14 cellular contexts compared by ENCODE assay signal in genomic region chr14:83594874-83595273, GRCh38.
DNase-seq lines count a peak whose midpoint lies in the region; ATAC-seq and TF ChIP-seq lines count a peak whose summit lies in the region.
"Had no signal": no experiment of that assay in that cellular context is flagged by ENCODE, and none has a peak within 500 bp of the region (broad histone marks: within the 10 kb centered on the region; RNA-seq: fewer than 3 reads in every experiment).

No MANE protein-coding gene starts in this region.

- H3K14ac ChIP-seq in trophoblast cell (ENCODE audit: low read length): no peak overlapping the region
- no peak overlapping the region for H3K14ac ChIP-seq in neuronal stem cell (ENCODE audit: low read length)

- H3K79me2 ChIP-seq in trophoblast cell (ENCODE audit: control insufficient read depth, insufficient read depth, low read length, poor library complexity): no peaks in the 10 kb centered on the region
- H3K79me2 ChIP-seq in MM.1S (ENCODE audit: low read length): no peaks in the 10 kb centered on the region

- H4K91ac ChIP-seq in trophoblast cell (ENCODE audit: low read depth, low read length) (no peak overlapping the region), neuronal stem cell (ENCODE audit: low read depth, low read length, poor library complexity) (no peak overlapping the region)

- H3K27ac ChIP-seq in trophoblast cell (ENCODE audit: low read depth, low read length): no peak overlapping the region
- no peak overlapping the region for H3K27ac ChIP-seq in MM.1S (ENCODE audit: low read length)
- H3K27ac ChIP-seq in neuronal stem cell (replicated peaks; ENCODE audit: low read length): no peak overlapping the region
- H3K27ac ChIP-seq: BLaER1 treated with 17β-estradiol and CSF1 and Interleukin-3, amounts not matched to agents 10 nM and 100 nM had no signal

- no peak overlapping the region for H2BK120ac ChIP-seq in trophoblast cell (ENCODE audit: insufficient read depth, low read length, poor library complexity)
- no peak overlapping the region for H2BK120ac ChIP-seq in neuronal stem cell (ENCODE audit: low read depth, low read length)

- WGBS in trophoblast cell (ENCODE audit: extremely low coverage, insufficient coverage, insufficient read length): no CpG with 5 or more reads among the region's 13 CpGs
- no CpG with 5 or more reads among the region's 13 CpGs for WGBS in neuronal stem cell (ENCODE audit: extremely low coverage in 2 of 2, insufficient read length in 2 of 2, insufficient replicate concordance in 1 of 2), 2 donors

- H2BK5ac ChIP-seq in trophoblast cell (ENCODE audit: low read depth, low read length, poor library complexity) (no peak overlapping the region), neuronal stem cell (ENCODE audit: low read length) (no peak overlapping the region)

- H4K20me1 ChIP-seq in MM.1S (ENCODE audit: insufficient read depth, low read length): no peaks in the 10 kb centered on the region
- H4K20me1 ChIP-seq: BLaER1 treated with 17β-estradiol and CSF1 and Interleukin-3, amounts not matched to agents 10 nM and 100 nM had no signal

- ATAC-seq in GM19023 (IDR thresholded peaks at IDR 0.05; ENCODE audit: unreplicated experiment): no peak
- ATAC-seq: CD8-positive, alpha-beta T cell; HCT116 had no signal

- H3K4me3 ChIP-seq in H7 (ENCODE audit: insufficient read depth, low read depth, low read length) (peak overlapping the region; percentile 9; the same call in 1 of the 2 replicates), trophoblast cell (ENCODE audit: low read depth, low read length) (no peak overlapping the region), MM.1S (ENCODE audit: low read length) (no peak overlapping the region), neuronal stem cell (ENCODE audit: low read length in 2 of 2) (no peak overlapping the region)
- H3K4me3 ChIP-seq: BLaER1 treated with 17β-estradiol and CSF1 and Interleukin-3, amounts not matched to agents 10 nM and 100 nM had no signal

- H3K36me3 ChIP-seq in H7 (replicated peaks; ENCODE audit: control insufficient read depth, insufficient read depth, low read length) (no peaks in the 10 kb centered on the region), trophoblast cell (ENCODE audit: control insufficient read depth in 1 of 2, insufficient read depth in 2 of 2, low read length in 2 of 2) (no peaks in the 10 kb centered on the region), MM.1S (replicated peaks; ENCODE audit: insufficient read depth, low read length) (no peaks in the 10 kb centered on the region), neuronal stem cell (replicated peaks in 1 of 2; ENCODE audit: control insufficient read depth in 2 of 2, insufficient read depth in 2 of 2, low read length in 2 of 2) (no peaks in the 10 kb centered on the region)
- H3K36me3 ChIP-seq: BLaER1 treated with 17β-estradiol and CSF1 and Interleukin-3, amounts not matched to agents 10 nM and 100 nM had no signal

- H4K12ac ChIP-seq in trophoblast cell (ENCODE audit: low read depth, low read length): no peak overlapping the region

- H3K4me1 ChIP-seq in trophoblast cell (ENCODE audit: control insufficient read depth in 1 of 2, insufficient read depth in 2 of 2, low read length in 2 of 2) (no peaks in the 10 kb centered on the region), MM.1S (ENCODE audit: low read length) (no peaks in the 10 kb centered on the region), neuronal stem cell (ENCODE audit: control insufficient read depth in 2 of 2, insufficient read depth in 1 of 2, low read depth in 1 of 2, low read length in 2 of 2) (no peaks in the 10 kb centered on the region)
- H3K4me1 ChIP-seq: BLaER1 treated with 17β-estradiol and CSF1 and Interleukin-3, amounts not matched to agents 10 nM and 100 nM had no signal

- no peaks in the 10 kb centered on the region for H3K9me3 ChIP-seq in trophoblast cell (ENCODE audit: insufficient read depth, low read depth, low read length)
- no peaks in the 10 kb centered on the region for H3K9me3 ChIP-seq in MM.1S (replicated peaks; ENCODE audit: insufficient read depth, low read length)
- H3K9me3 ChIP-seq in neuronal stem cell (replicated peaks in 1 of 2; ENCODE audit: control insufficient read depth in 2 of 2, insufficient read depth in 1 of 2, low read depth in 1 of 2, low read length in 2 of 2): no peaks in the 10 kb centered on the region

- H2BK12ac ChIP-seq in trophoblast cell (ENCODE audit: low read length) (peak overlapping the region; percentile 16), neuronal stem cell (ENCODE audit: low read length) (no peak overlapping the region)

- DNase-seq in H7 (no peak), ecto neural progenitor cell (ENCODE audit: low spot score) (peak; percentile 42), iPS DF 19.7 (ENCODE audit: low read depth, low spot score) (peak; percentile 3), trophoblast cell (no peak), MM.1S (no peak), neuronal stem cell (ENCODE audit: low spot score) (no peak)
- DNase-seq: Calu3; CD8-positive, alpha-beta T cell; DMS79 treated with DMSO at 0.1 percent for 48 hours; GF-D8; HFFc6 had no signal

- H3K27me3 ChIP-seq in H7 (ENCODE audit: control insufficient read depth, insufficient read depth, low read length) (no peaks in the 10 kb centered on the region), trophoblast cell (ENCODE audit: insufficient read depth, low read length) (no peaks in the 10 kb centered on the region), MM.1S (replicated peaks; ENCODE audit: insufficient read depth, low read length) (no peaks in the 10 kb centered on the region), neuronal stem cell (ENCODE audit: control insufficient read depth in 3 of 3, insufficient read depth in 3 of 3, low read depth in 1 of 3, low read length in 3 of 3) (no peaks in the 10 kb centered on the region)
- H3K27me3 ChIP-seq: BLaER1 treated with 17β-estradiol and CSF1 and Interleukin-3, amounts not matched to agents 10 nM and 100 nM had no signal

- no peak for TF ChIP-seq CTCF in MM.1S (IDR thresholded peaks at IDR 0.05; ENCODE audit: low read length)

- H3K4ac ChIP-seq in trophoblast cell (ENCODE audit: low read depth, low read length): no peak overlapping the region
- no peak overlapping the region for H3K4ac ChIP-seq in neuronal stem cell (ENCODE audit: low read length)

- H3K4me2 ChIP-seq in trophoblast cell (ENCODE audit: low read length): no peak overlapping the region
- no peak overlapping the region for H3K4me2 ChIP-seq in MM.1S (ENCODE audit: low read depth, low read length)
- H3K4me2 ChIP-seq in neuronal stem cell (ENCODE audit: insufficient read depth, low read length, poor library complexity, severe bottlenecking): no peak overlapping the region
- H3K4me2 ChIP-seq: BLaER1 treated with 17β-estradiol and CSF1 and Interleukin-3, amounts not matched to agents 10 nM and 100 nM had no signal

- H3K18ac ChIP-seq in trophoblast cell (ENCODE audit: low read length) (no peak overlapping the region), neuronal stem cell (ENCODE audit: low read length) (no peak overlapping the region)

- no peak overlapping the region for H3K9ac ChIP-seq in trophoblast cell (ENCODE audit: low read length)
- no peak overlapping the region for H3K9ac ChIP-seq in MM.1S (ENCODE audit: low read length)
- no peak overlapping the region for H3K9ac ChIP-seq in neuronal stem cell (ENCODE audit: low read depth, low read length, poor library complexity)
- H3K9ac ChIP-seq: BLaER1 treated with 17β-estradiol and CSF1 and Interleukin-3, amounts not matched to agents 10 nM and 100 nM had no signal

- no peak overlapping the region for H2BK15ac ChIP-seq in neuronal stem cell (ENCODE audit: low read length)

- H3K23ac ChIP-seq in trophoblast cell (ENCODE audit: low read length) (no peak overlapping the region), neuronal stem cell (ENCODE audit: low read depth, low read length, poor library complexity) (no peak overlapping the region)

- H3F3A ChIP-seq in MM.1S (ENCODE audit: insufficient read depth, low read length): no peaks in the 10 kb centered on the region

- H3K9me2 ChIP-seq in MM.1S (replicated peaks; ENCODE audit: insufficient read depth, low read length): no peaks in the 10 kb centered on the region

- H2AK5ac ChIP-seq in trophoblast cell (ENCODE audit: low read length): no peak overlapping the region
- H2AK5ac ChIP-seq in neuronal stem cell (ENCODE audit: low read depth, low read length): no peak overlapping the region

- peak overlapping the region; percentile 67 for H2AFZ ChIP-seq in trophoblast cell (ENCODE audit: insufficient read depth, low read length, poor library complexity)
- H2AFZ ChIP-seq in MM.1S (ENCODE audit: low read length): no peak overlapping the region
- H2AFZ ChIP-seq in neuronal stem cell (ENCODE audit: low read length): no peak overlapping the region

- no peak overlapping the region for H4K8ac ChIP-seq in trophoblast cell (ENCODE audit: low read depth, low read length)
- H4K8ac ChIP-seq in neuronal stem cell (ENCODE audit: low read depth, low read length): no peak overlapping the region

- no peaks in the 10 kb centered on the region for H3K79me1 ChIP-seq in trophoblast cell (ENCODE audit: low read length)
- H3K79me1 ChIP-seq in neuronal stem cell (ENCODE audit: low read depth, low read length): no peaks in the 10 kb centered on the region

Comparison
In these comparisons a context has a peak if more than half of its experiments do, and no peak if none do; other contexts are left out.
1. DNase-seq: peak in ecto neural progenitor cell (single experiment) and iPS DF 19.7 (single experiment); none in H7 (single experiment), trophoblast cell (0 of 2), MM.1S (single experiment) and neuronal stem cell (single experiment).